Comparison of ENCODE assay signal across 18 cellular contexts in the genomic region with DNA sequence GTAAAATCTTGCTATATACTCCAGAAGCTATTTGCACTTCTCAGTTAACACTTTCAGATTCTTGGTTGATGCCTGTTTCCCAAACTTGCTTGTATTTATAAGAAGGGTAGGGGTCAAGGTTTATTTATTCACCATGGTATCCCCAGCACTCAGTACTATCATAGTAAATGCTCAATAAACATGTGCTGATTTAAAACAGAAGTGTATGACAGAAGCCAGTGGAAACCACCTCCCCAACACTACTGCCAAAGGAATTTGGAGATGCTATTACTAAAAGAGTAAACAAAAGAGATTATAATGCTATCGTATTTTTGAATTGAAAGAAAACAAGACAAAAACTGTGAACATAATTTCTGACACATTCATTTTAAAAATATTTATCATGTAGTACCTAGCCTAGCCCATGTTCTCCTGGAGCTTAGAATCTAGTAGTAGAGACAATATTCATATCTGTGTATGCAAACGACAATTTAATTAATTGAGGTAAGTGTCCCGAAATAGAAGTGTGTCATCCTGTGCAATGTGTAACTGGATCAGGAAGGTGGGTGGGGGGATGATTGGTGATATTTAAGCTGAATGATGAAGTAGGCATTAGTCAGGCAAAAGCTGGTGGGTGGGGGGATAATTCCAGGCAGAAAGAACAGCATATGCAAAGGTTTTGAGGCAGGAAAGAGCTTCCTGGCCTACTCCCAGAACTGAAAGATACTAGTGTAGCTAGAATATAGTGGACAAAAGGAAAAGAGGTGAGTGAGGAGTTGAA.
DNase-seq lines count a peak whose midpoint lies in the region; ATAC-seq and TF ChIP-seq lines count a peak whose summit lies in the region.
"Had no signal": no experiment of that assay in that cellular context is flagged by ENCODE, and none has a peak within 500 bp of the region (broad histone marks: within the 10 kb centered on the region; RNA-seq: fewer than 3 reads in every experiment).

No MANE protein-coding gene starts in this region.

- H3K4me3 ChIP-seq in MG63 = no peak overlapping the region
- no peak overlapping the region for H3K4me3 ChIP-seq in astrocyte of the spinal cord (ENCODE audit: low read depth, low read length)
- no peak overlapping the region for H3K4me3 ChIP-seq in mesenchymal stem cell (ENCODE audit: insufficient read depth in 1 of 2, low read depth in 1 of 2, low read length in 2 of 2)

- WGBS in mesenchymal stem cell = 33% methylated on average over 2 of the region's 3 CpGs

- peak overlapping the region in 1 of 2 experiments; percentile 11 for H3K18ac ChIP-seq in mesenchymal stem cell (ENCODE audit: low read depth in 1 of 2, low read length in 2 of 2)

- no peak overlapping the region for H2AK5ac ChIP-seq in mesenchymal stem cell (ENCODE audit: low read length, severe bottlenecking)

- H4K91ac ChIP-seq in mesenchymal stem cell (ENCODE audit: low read length) = no peak overlapping the region

- ATAC-seq in GM21515 (IDR thresholded peaks at IDR 0.05; ENCODE audit: unreplicated experiment) (no peak), HG02798 (IDR thresholded peaks at IDR 0.05; ENCODE audit: poor library complexity, unreplicated experiment) (no peak)
- ATAC-seq: left colon, T-cell had no signal

- no peaks in the 10 kb centered on the region for H3K4me1 ChIP-seq in mesenchymal stem cell (ENCODE audit: control insufficient read depth, insufficient read depth, low read depth, low read length)
- H3K4me1 ChIP-seq: parathyroid adenoma had no signal

- H3K23ac ChIP-seq in mesenchymal stem cell (ENCODE audit: low read length in 2 of 2) = no peak overlapping the region

- peak overlapping the region; percentile 20 for H3K9ac ChIP-seq in mesenchymal stem cell (ENCODE audit: low read length)
- H3K9ac ChIP-seq: parathyroid adenoma had no signal

- no peaks in the 10 kb centered on the region for H3K79me1 ChIP-seq in mesenchymal stem cell (replicated peaks; ENCODE audit: low read length, poor library complexity, severe bottlenecking)

- in situ Hi-C loops in astrocyte of the spinal cord (cut with HindIII; ENCODE audit: low sequenced_read_pairs) = no loop called here

- H2AFZ ChIP-seq in mesenchymal stem cell (ENCODE audit: low read depth, low read length) = no peak overlapping the region
- H2AFZ ChIP-seq: parathyroid adenoma had no signal

- no peak overlapping the region for H2BK120ac ChIP-seq in mesenchymal stem cell (ENCODE audit: low read depth, low read length)

- peak; percentile 41 for DNase-seq in EL
- DNase-seq in MG63 = peak; percentile 66
- DNase-seq in astrocyte of the spinal cord (ENCODE audit: low read depth, low spot score) = peak; percentile 22
- DNase-seq in mesenchymal stem cell = peak; percentile 80
- no peak for DNase-seq in NCI-H1092 treated with DMSO at 0.1 percent for 48 hours (lab: John Stamatoyannopoulos, UW)
- no peak for DNase-seq in NCI-H187 treated with DMSO at 0.1 percent for 48 hours (lab: John Stamatoyannopoulos, UW)
- DNase-seq: activated B cell treated with CpG ODN at 0.5 μM for 24 hours; hippocampal formation; Kasumi-1; left colon; NCI-H1694 treated with DMSO at 0.1 percent for 48 hours; NCI-H510A; stimulated activated naive CD4-positive, alpha-beta T cell treated with Interleukin-2 at 50 U/mL for 16 hours; T-cell; trophoblast cell had no signal

- H2BK5ac ChIP-seq in mesenchymal stem cell (ENCODE audit: low read depth, low read length, poor library complexity, severe bottlenecking) = no peak overlapping the region

- H3K4me2 ChIP-seq in mesenchymal stem cell (ENCODE audit: low read length, poor library complexity, severe bottlenecking) = no peak overlapping the region

- peak overlapping the region; percentile 24 to 32 for H3K4ac ChIP-seq in mesenchymal stem cell (ENCODE audit: low read depth in 1 of 2, low read length in 2 of 2)

- H3K27me3 ChIP-seq in MG63 (no peaks in the 10 kb centered on the region), mesenchymal stem cell (ENCODE audit: control insufficient read depth in 1 of 2, insufficient read depth in 1 of 2, low read length in 2 of 2) (no peaks in the 10 kb centered on the region)

- H3K36me3 ChIP-seq in MG63 (no peaks in the 10 kb centered on the region), mesenchymal stem cell (ENCODE audit: control insufficient read depth in 1 of 2, insufficient read depth in 2 of 2, low read depth in 1 of 2, low read length in 2 of 2) (no peaks in the 10 kb centered on the region)

- H3K9me3 ChIP-seq in MG63 (no peaks in the 10 kb centered on the region), mesenchymal stem cell (ENCODE audit: control insufficient read depth, low read length) (no peaks in the 10 kb centered on the region)

- no peak overlapping the region for H3K27ac ChIP-seq in mesenchymal stem cell (ENCODE audit: low read length, poor library complexity, severe bottlenecking)
- H3K27ac ChIP-seq: parathyroid adenoma had no signal

- no peak overlapping the region for H3K14ac ChIP-seq in mesenchymal stem cell (ENCODE audit: low read length in 2 of 2)

- no peak overlapping the region for H4K8ac ChIP-seq in mesenchymal stem cell (ENCODE audit: low read length)

- H2BK15ac ChIP-seq in mesenchymal stem cell (ENCODE audit: low read depth, poor library complexity, severe bottlenecking) = no peak overlapping the region

- TF ChIP-seq CTCF in astrocyte of the spinal cord (IDR thresholded peaks at IDR 0.05; ENCODE audit: low read depth, low read length) = no peak

- no peak overlapping the region for H2BK12ac ChIP-seq in mesenchymal stem cell (ENCODE audit: low read length in 2 of 2)

Comparison
In these comparisons a context has a peak if more than half of its experiments do, and no peak if none do; other contexts are left out.
1. DNase-seq: peak in EL (single experiment), MG63 (single experiment), astrocyte of the spinal cord (single experiment) and mesenchymal stem cell (single experiment); none in NCI-H1092 treated with DMSO at 0.1 percent for 48 hours (single experiment) and NCI-H187 treated with DMSO at 0.1 percent for 48 hours (single experiment).